10 cellular contexts compared by ENCODE assay signal in the genomic region with DNA sequence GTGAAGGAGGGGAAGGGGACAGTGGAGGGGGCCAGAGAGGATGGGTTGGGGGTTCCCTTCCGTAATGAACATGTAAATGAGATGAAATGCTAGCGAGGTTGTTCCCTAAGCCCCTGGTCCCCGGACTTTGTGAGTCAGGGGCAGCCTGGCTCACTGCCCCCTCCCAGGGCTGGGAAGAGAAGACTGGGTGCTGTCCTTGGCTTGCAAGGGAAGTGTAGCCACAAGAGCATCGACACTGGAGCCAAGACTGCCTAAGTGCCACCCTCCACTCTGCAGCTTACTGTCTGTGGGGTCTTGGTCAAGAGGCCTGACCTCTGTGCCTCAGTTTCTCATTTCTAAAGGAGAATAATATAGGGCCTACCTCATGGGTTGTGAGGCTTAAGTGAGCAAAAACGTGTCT. TPM values are rescaled to one million over a fixed set of nuclear protein-coding genes. Genes with fewer than 3 reads are reported as not detected.
DNase-seq lines count a peak whose midpoint lies in the region; ATAC-seq and TF ChIP-seq lines count a peak whose summit lies in the region.
"Had no signal": no experiment of that assay in that cellular context is flagged by ENCODE, and none has a peak within 500 bp of the region (broad histone marks: within the 10 kb centered on the region; RNA-seq: fewer than 3 reads in every experiment).

No MANE protein-coding gene starts in this region.

- H3K36me3 ChIP-seq in Panc1 (ENCODE audit: control insufficient read depth, insufficient read depth, low read length) (no peaks in the 10 kb centered on the region), lower lobe of right lung (no peaks in the 10 kb centered on the region)

- CTCF ChIA-PET in Panc1 (lab: Charles Lee) = no interaction called here

- BruUV-seq in Panc1 (replicated peaks; lab: Mats Ljungman, UMichigan) = no TSS peak

- H3K27ac ChIP-seq in Panc1 (ENCODE audit: low read length) (peak overlapping the region; percentile 91), cingulate gyrus (ENCODE audit: low read depth, low read length) (peak overlapping the region; percentile 88), lower lobe of right lung (peak overlapping the region; percentile 86), temporal lobe (ENCODE audit: low read depth, low read length) (peak overlapping the region; percentile 30)

- in situ Hi-C loops in Panc1 (cut with HindIII; ENCODE audit: low pct_unique_long_range_greater_than_20kb, low sequenced_read_pairs) = no loop called here

- H3K4me3 ChIP-seq in Panc1 (ENCODE audit: low read depth in 2 of 2, low read length in 2 of 2) (peak overlapping the region; percentile 35 to 52), lower lobe of right lung (peak overlapping the region; percentile 63)

- TF ChIP-seq CTCF in Panc1 (IDR thresholded peaks at IDR 0.05) = no peak
- no peak for TF ChIP-seq CTCF in lower lobe of right lung (IDR thresholded peaks at IDR 0.05)

- no peak for ATAC-seq in Panc1
- ATAC-seq in lower lobe of right lung = no peak
- no peak for ATAC-seq in GM18498 (IDR thresholded peaks at IDR 0.05; ENCODE audit: unreplicated experiment)
- no peak for ATAC-seq in GM21381 (IDR thresholded peaks at IDR 0.05; ENCODE audit: unreplicated experiment)
- ATAC-seq: activated T-helper 17 cell treated with anti-CD3 and anti-CD28 coated beads, Interleukin-2, amount 50 U/mL, for 72 hours; natural killer cell had no signal

- DNase-seq in Panc1 (ENCODE audit: low read depth, low spot score) (no peak), lower lobe of right lung (peak; percentile 15), NCI-H2081 treated with DMSO at 0.1 percent for 48 hours (lab: John Stamatoyannopoulos, UW) (no peak), DMS 273 treated with DMSO at 0.1 percent for 48 hours (lab: John Stamatoyannopoulos, UW) (no peak)
- DNase-seq: natural killer cell had no signal

- H3K9me3 ChIP-seq in Panc1 (ENCODE audit: control insufficient read depth, insufficient read depth, low read depth, low read length) (no peaks in the 10 kb centered on the region), lower lobe of right lung (no peaks in the 10 kb centered on the region)

- no peaks in the 10 kb centered on the region for H3K27me3 ChIP-seq in Panc1 (ENCODE audit: control insufficient read depth, insufficient read depth, low read length)
- H3K27me3 ChIP-seq in lower lobe of right lung (ENCODE audit: low read depth) = peaks cover 17% of the 10 kb centered on the region

- POLR2A ChIA-PET in Panc1 (lab: Charles Lee) = no interaction called here

- intact Hi-C loops in Panc1 (cut with micrococcal nuclease; ENCODE audit: unreplicated experiment) = no loop called here
- intact Hi-C loops in lower lobe of right lung (cut with DNase I) = no loop called here

- H3K4me1 ChIP-seq in Panc1 (ENCODE audit: control insufficient read depth, insufficient read depth, low read length) (peaks cover 53% of the 10 kb centered on the region), lower lobe of right lung (peaks cover 55% of the 10 kb centered on the region)

RNA-seq across cellular contexts. Expression of gene PEAR1, which starts 0.5 kb away (rescaled TPM):
- total RNA-seq in Panc1 (2021; ENCODE audit: unreplicated experiment) (16.1 TPM), lower lobe of right lung (14.8 TPM), temporal lobe (0.98 TPM)
- 13.3 TPM for polyA plus RNA-seq in Panc1 (2012; ENCODE audit: insufficient read length)
- total RNA-seq: activated T-helper 17 cell treated with anti-CD3 and anti-CD28 coated beads, Interleukin-2, amount 50 U/mL, for 72 hours had no signal

RNA-seq across cellular contexts. Expression of gene LRRC71, which starts 26.4 kb away (rescaled TPM):
- total RNA-seq in Panc1 (2021; ENCODE audit: unreplicated experiment) (0.77 TPM), lower lobe of right lung (5.3 TPM), temporal lobe (0.25 TPM)
- 0.86 TPM for polyA plus RNA-seq in Panc1 (2012; ENCODE audit: insufficient read length)
- total RNA-seq: activated T-helper 17 cell treated with anti-CD3 and anti-CD28 coated beads, Interleukin-2, amount 50 U/mL, for 72 hours; natural killer cell had no signal

RNA-seq across cellular contexts. Expression of gene NTRK1, which starts 33.3 kb away (rescaled TPM):
- 0.21 TPM for total RNA-seq in Panc1 (2021; ENCODE audit: unreplicated experiment)
- 0.46 TPM for polyA plus RNA-seq in Panc1 (2012; ENCODE audit: insufficient read length)
- 1.9 TPM for total RNA-seq in lower lobe of right lung
- total RNA-seq in temporal lobe = 0.25 TPM

RNA-seq across cellular contexts. Expression of gene INSRR, which starts 35.1 kb away (rescaled TPM):
- not detected for total RNA-seq in Panc1 (2021; ENCODE audit: unreplicated experiment)
- polyA plus RNA-seq in Panc1 (2012; ENCODE audit: insufficient read length) = not detected
- total RNA-seq in lower lobe of right lung = not detected
- 0.25 TPM for total RNA-seq in temporal lobe

Comparison
In these comparisons a context has a peak if more than half of its experiments do, and no peak if none do; other contexts are left out.
1. H3K27ac ChIP-seq: peak in every context shown above with its lines; median percentile 91 in Panc1; 88 in cingulate gyrus; 86 in lower lobe of right lung; 30 in temporal lobe.